Comparison of ENCODE assay signal across 9 cellular contexts in the genomic region with DNA sequence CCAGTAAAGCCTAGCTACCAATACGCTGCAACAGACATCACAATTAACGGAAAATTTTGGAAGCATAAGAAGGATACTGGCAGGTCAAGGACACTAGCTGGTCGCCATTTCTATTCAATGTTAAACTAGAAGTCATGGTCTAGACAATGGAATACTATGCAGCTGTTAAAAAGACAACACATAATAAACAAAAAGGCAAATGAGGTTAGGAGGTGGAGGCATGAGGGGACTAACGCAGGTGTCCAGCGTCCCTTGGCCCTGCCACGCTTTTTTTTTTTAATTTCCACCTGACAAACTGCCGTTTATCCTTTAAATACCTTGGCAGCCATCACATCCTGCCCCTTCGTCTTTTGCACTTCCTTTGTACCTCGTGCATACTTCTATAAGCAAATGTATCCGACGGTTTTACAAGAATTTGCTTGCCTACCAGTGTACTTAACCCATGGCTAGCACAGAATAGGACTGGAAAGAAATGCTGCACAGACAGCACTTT. TPM values are rescaled to one million over a fixed set of nuclear protein-coding genes. Genes with fewer than 3 reads are reported as not detected.
DNase-seq lines count a peak whose midpoint lies in the region; ATAC-seq and TF ChIP-seq lines count a peak whose summit lies in the region.
"Had no signal": no experiment of that assay in that cellular context is flagged by ENCODE, and none has a peak within 500 bp of the region (broad histone marks: within the 10 kb centered on the region; RNA-seq: fewer than 3 reads in every experiment).

No MANE protein-coding gene starts in this region.

- TF ChIP-seq CTCF in ascending aorta (IDR thresholded peaks at IDR 0.05), result no peak
- no peak for TF ChIP-seq CTCF in liver (IDR thresholded peaks at IDR 0.05; ENCODE audit: low read depth, low read length, missing input control)

- no peak overlapping the region for H3K9ac ChIP-seq in liver (ENCODE audit: low read depth in 1 of 2, low read length in 2 of 2)

- H3K9me3 ChIP-seq in ascending aorta (no peaks in the 10 kb centered on the region), liver (ENCODE audit: control insufficient read depth in 4 of 4, low read length in 3 of 4) (peaks cover 0 to 4% (median 0%) of the 10 kb centered on the region in 4 donors), thymus (ENCODE audit: control insufficient read depth) (peaks cover 2% of the 10 kb centered on the region)

- TF ChIP-seq RAD21 in liver (IDR thresholded peaks at IDR 0.05), result no peak

- H3K9me3 Mint-ChIP-seq in activated CD8-positive, alpha-beta memory T cell treated with anti-CD3 and anti-CD28 coated beads, Interleukin-2, amount 10 ng/mL, durations not matched to agents 7 days and 5 days (ENCODE audit: low read depth), result no peaks in the 10 kb centered on the region

- peak overlapping the region; percentile 82 for H3K27ac Mint-ChIP-seq in activated CD8-positive, alpha-beta memory T cell treated with anti-CD3 and anti-CD28 coated beads, Interleukin-2, amount 10 ng/mL, durations not matched to agents 7 days and 5 days

- H3K4me1 ChIP-seq in ascending aorta (no peaks in the 10 kb centered on the region), liver (ENCODE audit: control insufficient read depth in 4 of 4, insufficient read depth in 4 of 4, low read length in 3 of 4) (peaks cover 0 to 8% (median 6%) of the 10 kb centered on the region in 4 donors), thymus (ENCODE audit: control insufficient read depth, insufficient read depth, low read length) (no peaks in the 10 kb centered on the region)

- peak overlapping the region; percentile 76 for H3K4me3 Mint-ChIP-seq in activated CD8-positive, alpha-beta memory T cell treated with anti-CD3 and anti-CD28 coated beads, Interleukin-2, amount 10 ng/mL, durations not matched to agents 7 days and 5 days

- H3K27me3 Mint-ChIP-seq in activated CD8-positive, alpha-beta memory T cell treated with anti-CD3 and anti-CD28 coated beads, Interleukin-2, amount 10 ng/mL, durations not matched to agents 7 days and 5 days, result peaks cover 37% of the 10 kb centered on the region

- CTCF ChIA-PET in activated CD8-positive, alpha-beta memory T cell treated with anti-CD3 and anti-CD28 coated beads, Interleukin-2, amount 10 ng/mL, durations not matched to agents 7 days and 5 days (lab: Charles Lee), result no interaction called here

- H3K4me1 Mint-ChIP-seq in activated CD8-positive, alpha-beta memory T cell treated with anti-CD3 and anti-CD28 coated beads, Interleukin-2, amount 10 ng/mL, durations not matched to agents 7 days and 5 days, result peaks cover 18% of the 10 kb centered on the region

- WGBS in liver, result 50% methylated on average over 11 of the region's 11 CpGs
- 39% methylated on average over 11 of the region's 11 CpGs for WGBS in thymus

- intact Hi-C loops in ascending aorta (cut with DNase I), result loop anchor here (5.0 to 10.0 kb wide), 2 partner anchors 841 to 1147 kb away; a partner anchor contains a TSS

- ATAC-seq in activated CD8-positive, alpha-beta memory T cell treated with anti-CD3 and anti-CD28 coated beads, Interleukin-2, amount 10 ng/mL, durations not matched to agents 7 days and 5 days, result no peak
- no peak for ATAC-seq in HG03039 (IDR thresholded peaks at IDR 0.05; ENCODE audit: unreplicated experiment)
- no peak for ATAC-seq in GM21825 (IDR thresholded peaks at IDR 0.05; ENCODE audit: unreplicated experiment)

- peak overlapping the region; percentile 53 to 79 for H3K27ac ChIP-seq in ascending aorta
- H3K27ac ChIP-seq in liver (ENCODE audit: low read depth in 1 of 2, low read length in 2 of 2), result no peak overlapping the region
- H3K27ac ChIP-seq in thymus (ENCODE audit: low read depth), result no peak overlapping the region

- H3K4me3 ChIP-seq in ascending aorta (peak overlapping the region; percentile 83 to 94), liver (ENCODE audit: low read depth in 1 of 3, low read length in 3 of 3) (peak overlapping the region; percentile 41 to 81 (median 42)), thymus (ENCODE audit: low read length) (peak overlapping the region; percentile 56)

- DNase-seq in activated CD8-positive, alpha-beta memory T cell treated with anti-CD3 and anti-CD28 coated beads, Interleukin-2, amount 10 ng/mL, durations not matched to agents 7 days and 5 days, result no peak
- no peak for DNase-seq in activated CD8-positive, alpha-beta memory T cell treated with anti-CD3 and anti-CD28 coated beads, Interleukin-2, amount 50 U/mL, for 48 hours
- no peak for DNase-seq in ascending aorta (ENCODE audit: low spot score in 2 of 2)
- no peak for DNase-seq in DMS153 (lab: John Stamatoyannopoulos, UW)
- DNase-seq: DND-41 had no signal

- H3K27me3 ChIP-seq in ascending aorta, result no peaks in the 10 kb centered on the region
- H3K27me3 ChIP-seq in liver (ENCODE audit: control insufficient read depth in 4 of 4, insufficient read depth in 4 of 4, low read length in 3 of 4), result peaks cover 0 to 3% (median 2%) of the 10 kb centered on the region in 4 donors
- H3K27me3 ChIP-seq in thymus (ENCODE audit: control insufficient read depth, insufficient read depth), result peaks cover 28% of the 10 kb centered on the region

- H3K36me3 Mint-ChIP-seq in activated CD8-positive, alpha-beta memory T cell treated with anti-CD3 and anti-CD28 coated beads, Interleukin-2, amount 10 ng/mL, durations not matched to agents 7 days and 5 days, result no peaks in the 10 kb centered on the region

- no peaks in the 10 kb centered on the region for H3K36me3 ChIP-seq in ascending aorta
- no peaks in the 10 kb centered on the region for H3K36me3 ChIP-seq in liver (ENCODE audit: control insufficient read depth in 4 of 4, insufficient read depth in 3 of 4, low read depth in 1 of 4, low read length in 3 of 4)
- H3K36me3 ChIP-seq in thymus (ENCODE audit: control insufficient read depth, insufficient read depth), result no peaks in the 10 kb centered on the region

TF ChIP-seq in liver, 16 proteins besides CTCF, POLR2A, EP300 and RAD21:
- TF ChIP-seq TAF1 (conservative IDR thresholded peaks at IDR 0.05) (no peak), EGR1 (IDR thresholded peaks at IDR 0.05; ENCODE audit: low read depth in 2 of 2) (no peak), HNF4A (conservative IDR thresholded peaks at IDR 0.05) (no peak), SP1 (IDR thresholded peaks at IDR 0.05) (no peak), YY1 (IDR thresholded peaks at IDR 0.05) (no peak), FOXA1 (IDR thresholded peaks at IDR 0.05) (no peak), JUND (IDR thresholded peaks at IDR 0.05) (no peak), FOXA2 (IDR thresholded peaks at IDR 0.05) (no peak)
- TF ChIP-seq, protein P1, sequence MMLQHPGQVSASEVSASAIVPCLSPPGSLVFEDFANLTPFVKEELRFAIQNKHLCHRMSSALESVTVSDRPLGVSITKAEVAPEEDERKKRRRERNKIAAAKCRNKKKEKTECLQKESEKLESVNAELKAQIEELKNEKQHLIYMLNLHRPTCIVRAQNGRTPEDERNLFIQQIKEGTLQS (IDR thresholded peaks at IDR 0.05), result no peak
- TF ChIP-seq, protein P2, sequence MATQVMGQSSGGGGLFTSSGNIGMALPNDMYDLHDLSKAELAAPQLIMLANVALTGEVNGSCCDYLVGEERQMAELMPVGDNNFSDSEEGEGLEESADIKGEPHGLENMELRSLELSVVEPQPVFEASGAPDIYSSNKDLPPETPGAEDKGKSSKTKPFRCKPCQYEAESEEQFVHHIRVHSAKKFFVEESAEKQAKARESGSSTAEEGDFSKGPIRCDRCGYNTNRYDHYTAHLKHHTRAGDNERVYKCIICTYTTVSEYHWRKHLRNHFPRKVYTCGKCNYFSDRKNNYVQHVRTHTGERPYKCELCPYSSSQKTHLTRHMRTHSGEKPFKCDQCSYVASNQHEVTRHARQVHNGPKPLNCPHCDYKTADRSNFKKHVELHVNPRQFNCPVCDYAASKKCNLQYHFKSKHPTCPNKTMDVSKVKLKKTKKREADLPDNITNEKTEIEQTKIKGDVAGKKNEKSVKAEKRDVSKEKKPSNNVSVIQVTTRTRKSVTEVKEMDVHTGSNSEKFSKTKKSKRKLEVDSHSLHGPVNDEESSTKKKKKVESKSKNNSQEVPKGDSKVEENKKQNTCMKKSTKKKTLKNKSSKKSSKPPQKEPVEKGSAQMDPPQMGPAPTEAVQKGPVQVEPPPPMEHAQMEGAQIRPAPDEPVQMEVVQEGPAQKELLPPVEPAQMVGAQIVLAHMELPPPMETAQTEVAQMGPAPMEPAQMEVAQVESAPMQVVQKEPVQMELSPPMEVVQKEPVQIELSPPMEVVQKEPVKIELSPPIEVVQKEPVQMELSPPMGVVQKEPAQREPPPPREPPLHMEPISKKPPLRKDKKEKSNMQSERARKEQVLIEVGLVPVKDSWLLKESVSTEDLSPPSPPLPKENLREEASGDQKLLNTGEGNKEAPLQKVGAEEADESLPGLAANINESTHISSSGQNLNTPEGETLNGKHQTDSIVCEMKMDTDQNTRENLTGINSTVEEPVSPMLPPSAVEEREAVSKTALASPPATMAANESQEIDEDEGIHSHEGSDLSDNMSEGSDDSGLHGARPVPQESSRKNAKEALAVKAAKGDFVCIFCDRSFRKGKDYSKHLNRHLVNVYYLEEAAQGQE (IDR thresholded peaks at IDR 0.05), result no peak
- TF ChIP-seq, protein P3, sequence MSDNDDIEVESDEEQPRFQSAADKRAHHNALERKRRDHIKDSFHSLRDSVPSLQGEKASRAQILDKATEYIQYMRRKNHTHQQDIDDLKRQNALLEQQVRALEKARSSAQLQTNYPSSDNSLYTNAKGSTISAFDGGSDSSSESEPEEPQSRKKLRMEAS (IDR thresholded peaks at IDR 0.05), result no peak

RNA-seq across cellular contexts. Expression of a gene that starts 0.7 kb away (rescaled TPM):
- total RNA-seq in activated CD8-positive, alpha-beta memory T cell treated with anti-CD3 and anti-CD28 coated beads, Interleukin-2, amount 10 ng/mL, durations not matched to agents 7 days and 5 days, result 1 to 10 TPM; 1.8 to 2.3 TPM
- total RNA-seq in ascending aorta (5.6 TPM), liver (1 to 10 TPM; 1.2 to 3.6 TPM)
- polyA plus RNA-seq in liver (under 1 TPM; 0.12 to 0.49 TPM), thymus (1.8 TPM)

Comparison
In these comparisons a context has a peak if more than half of its experiments do, and no peak if none do; other contexts are left out.
1. H3K27ac ChIP-seq: peak in ascending aorta (2 of 2); none in liver (0 of 2) and thymus (single experiment).
2. Peak in every context shown above with its lines, with median percentiles within 50 percentile points of each other: H3K4me3 ChIP-seq.